ENCODE assay signal across 14 cellular contexts in genomic region chr22:17738386-17739128, GRCh38. TPM values are rescaled to one million over a fixed set of nuclear protein-coding genes. Genes with fewer than 3 reads are reported as not detected.
DNase-seq lines count a peak whose midpoint lies in the region; ATAC-seq, FAIRE-seq and TF ChIP-seq lines count a peak whose summit lies in the region.
"Had no signal": no experiment of that assay in that cellular context is flagged by ENCODE, and none has a peak within 500 bp of the region (broad histone marks: within the 10 kb centered on the region; RNA-seq: fewer than 3 reads in every experiment).

No MANE protein-coding gene starts in this region.

- peak overlapping the region; percentile 71 for H3K27ac Mint-ChIP-seq in nephron progenitor cell
- peak overlapping the region; percentile 62 for H3K27ac Mint-ChIP-seq in stimulated activated naive B cell treated with anti-CD40 and anti-IgM and Interleukin-4, amounts not matched to agents 10 μg/mL and 1 μg/mL and 100 μg/mL, for 72 hours

- no peak for TF ChIP-seq CTCF in bronchial epithelial cell (IDR thresholded peaks at IDR 0.05; ENCODE audit: insufficient read depth, low read length, severe bottlenecking)
- TF ChIP-seq CTCF in nephron progenitor cell (IDR thresholded peaks at IDR 0.05): no peak
- TF ChIP-seq CTCF in colonic mucosa (IDR thresholded peaks at IDR 0.05): no peak

- intact Hi-C loops in colonic mucosa (cut with DNase I): no loop called here

- H3K36me3 ChIP-seq in bronchial epithelial cell (ENCODE audit: control insufficient read depth, insufficient read depth, low read length) (peaks cover 5% of the 10 kb centered on the region), colonic mucosa (no peaks in the 10 kb centered on the region)

- H3K36me3 Mint-ChIP-seq in nephron progenitor cell (ENCODE audit: low read depth): peaks cover 14% of the 10 kb centered on the region
- peaks cover 52 to 59% of the 10 kb centered on the region in 2 donors for H3K36me3 Mint-ChIP-seq in stimulated activated naive B cell treated with anti-CD40 and anti-IgM and Interleukin-4, amounts not matched to agents 10 μg/mL and 1 μg/mL and 100 μg/mL, for 72 hours

- no peaks in the 10 kb centered on the region for H3K4me1 ChIP-seq in colonic mucosa

- H3K4me3 ChIP-seq in bronchial epithelial cell (ENCODE audit: low read depth, low read length) (no peak overlapping the region), colonic mucosa (no peak overlapping the region)
- H3K4me3 ChIP-seq: GM23248, K562 had no signal

- H3K27ac ChIP-seq in colonic mucosa: no peak overlapping the region
- H3K27ac ChIP-seq: GM23248 had no signal

- no peak overlapping the region for H3K9ac ChIP-seq in colonic mucosa (ENCODE audit: low read depth in 2 of 2, low read length in 2 of 2)
- H3K9ac ChIP-seq: GM23248 had no signal

- H3K9me3 ChIP-seq in colonic mucosa: no peaks in the 10 kb centered on the region

- FAIRE-seq in bronchial epithelial cell (lab: Jason Lieb, UNC): peak; percentile 13
- FAIRE-seq: A204.1, GM12891, GM19239, H54, K562 had no signal

- H3K4me3 Mint-ChIP-seq in nephron progenitor cell: no peak overlapping the region
- H3K4me3 Mint-ChIP-seq in stimulated activated naive B cell treated with anti-CD40 and anti-IgM and Interleukin-4, amounts not matched to agents 10 μg/mL and 1 μg/mL and 100 μg/mL, for 72 hours: no peak overlapping the region

- DNase-seq in G401 (ENCODE audit: low spot score) (peak; percentile 92), bronchial epithelial cell (ENCODE audit: low read depth) (no peak), nephron progenitor cell (no peak), colonic mucosa (no peak)
- no peak for DNase-seq in stimulated activated naive B cell treated with anti-CD40 and anti-IgM and Interleukin-4, amounts not matched to agents 10 μg/mL and 1 μg/mL and 100 μg/mL, for 72 hours
- DNase-seq: DMS53, GM23248 had no signal

- H3K27me3 Mint-ChIP-seq in nephron progenitor cell (ENCODE audit: low read depth, poor library complexity): no peaks in the 10 kb centered on the region
- no peaks in the 10 kb centered on the region for H3K27me3 Mint-ChIP-seq in stimulated activated naive B cell treated with anti-CD40 and anti-IgM and Interleukin-4, amounts not matched to agents 10 μg/mL and 1 μg/mL and 100 μg/mL, for 72 hours

- no peak for ATAC-seq in stimulated activated naive B cell treated with anti-CD40 and anti-IgM and Interleukin-4, amounts not matched to agents 10 μg/mL and 1 μg/mL and 100 μg/mL, for 72 hours (replicated peaks)
- no peak for ATAC-seq in GM21447 (IDR thresholded peaks at IDR 0.05; ENCODE audit: unreplicated experiment)
- no peak for ATAC-seq in GM19324 (IDR thresholded peaks at IDR 0.05; ENCODE audit: low FRiP score, unreplicated experiment)
- ATAC-seq: K562 had no signal

- H3K9me3 Mint-ChIP-seq in nephron progenitor cell: no peaks in the 10 kb centered on the region
- H3K9me3 Mint-ChIP-seq in stimulated activated naive B cell treated with anti-CD40 and anti-IgM and Interleukin-4, amounts not matched to agents 10 μg/mL and 1 μg/mL and 100 μg/mL, for 72 hours: no peaks in the 10 kb centered on the region

- H3K27me3 ChIP-seq in bronchial epithelial cell (ENCODE audit: control insufficient read depth, insufficient read depth, low read length): no peaks in the 10 kb centered on the region
- H3K27me3 ChIP-seq in colonic mucosa: no peaks in the 10 kb centered on the region

- in situ Hi-C loops in G401 (cut with HindIII; ENCODE audit: low sequenced_read_pairs): no loop called here

- H3K4me1 Mint-ChIP-seq in nephron progenitor cell: no peaks in the 10 kb centered on the region
- H3K4me1 Mint-ChIP-seq in stimulated activated naive B cell treated with anti-CD40 and anti-IgM and Interleukin-4, amounts not matched to agents 10 μg/mL and 1 μg/mL and 100 μg/mL, for 72 hours: peaks cover 16 to 28% of the 10 kb centered on the region in 2 donors

RNA-seq across cellular contexts. Expression of gene BID, which starts 35.7 kb away (rescaled TPM):
- 28.4 and 58.9 TPM in 2 replicates for total RNA-seq in G401 (2014; rRNA removed; shearing (Covaris generic))
- total RNA-seq in bronchial epithelial cell (20.0 and 22.1 TPM in 2 replicates), colonic mucosa (10 to 100 TPM; 35.9 to 57.5 TPM)
